ENCODE assay signal across 20 cellular contexts in genomic region chr1:150777544-150777943, GRCh38. TPM values are rescaled to one million over a fixed set of nuclear protein-coding genes. Genes with fewer than 3 reads are reported as not detected.
"Had no signal": no experiment of that assay in that cellular context is flagged by ENCODE, and none has a peak within 500 bp of the region (broad histone marks: within the 10 kb centered on the region; RNA-seq: fewer than 3 reads in every experiment).

No MANE protein-coding gene starts in this region.

- H3K4me3 ChIP-seq: cardiac muscle cell, heart left ventricle, lower lobe of right lung, right atrium auricular region, tibial nerve had no signal

- H3K36me3 Mint-ChIP-seq: activated naive CD4-positive, alpha-beta T cell treated with anti-CD3 and anti-CD28 coated beads, Interleukin-2, amount 10 ng/mL, durations not matched to agents 7 days and 5 days; stimulated activated naive B cell treated with anti-CD40 and anti-IgM and Interleukin-4, amounts not matched to agents 10 μg/mL and 1 μg/mL and 100 μg/mL, for 72 hours had no signal

- H3K4me3 Mint-ChIP-seq: activated naive CD4-positive, alpha-beta T cell treated with anti-CD3 and anti-CD28 coated beads, Interleukin-2, amount 10 ng/mL, durations not matched to agents 7 days and 5 days; endodermal cell; nephron; stimulated activated naive B cell treated with anti-CD40 and anti-IgM and Interleukin-4, amounts not matched to agents 10 μg/mL and 1 μg/mL and 100 μg/mL, for 72 hours had no signal

- ATAC-seq: activated CD4-positive, CD25-positive, alpha-beta regulatory T cell treated with anti-CD3 and anti-CD28 coated beads, Interleukin-2, amount 50 U/mL, for 24 hours; heart left ventricle; left cardiac atrium; stimulated activated naive B cell treated with anti-CD40 and anti-IgM and Interleukin-4, amounts not matched to agents 10 μg/mL and 1 μg/mL and 100 μg/mL, for 72 hours had no signal

- H3K4me1 Mint-ChIP-seq: endodermal cell; nephron; stimulated activated naive B cell treated with anti-CD40 and anti-IgM and Interleukin-4, amounts not matched to agents 10 μg/mL and 1 μg/mL and 100 μg/mL, for 72 hours had no signal

- H3K9me3 Mint-ChIP-seq: activated naive CD4-positive, alpha-beta T cell treated with anti-CD3 and anti-CD28 coated beads, Interleukin-2, amount 10 ng/mL, durations not matched to agents 7 days and 5 days; stimulated activated naive B cell treated with anti-CD40 and anti-IgM and Interleukin-4, amounts not matched to agents 10 μg/mL and 1 μg/mL and 100 μg/mL, for 72 hours had no signal

- H3K27me3 Mint-ChIP-seq: progenitor cell of endocrine pancreas; stimulated activated naive B cell treated with anti-CD40 and anti-IgM and Interleukin-4, amounts not matched to agents 10 μg/mL and 1 μg/mL and 100 μg/mL, for 72 hours had no signal

- H3K27ac Mint-ChIP-seq: endodermal cell; nephron; progenitor cell of endocrine pancreas; stimulated activated naive B cell treated with anti-CD40 and anti-IgM and Interleukin-4, amounts not matched to agents 10 μg/mL and 1 μg/mL and 100 μg/mL, for 72 hours had no signal

- DNase-seq: activated naive CD4-positive, alpha-beta T cell treated with anti-CD3 and anti-CD28 coated beads, Interleukin-2, amount 10 ng/mL, durations not matched to agents 7 days and 5 days; activated T-cell treated with anti-CD3 and anti-CD28 coated beads for 4 hours; endodermal cell; heart left ventricle; left cardiac atrium; lower lobe of right lung; stimulated activated CD4-positive, alpha-beta T cell treated with anti-CD3 and anti-CD28 coated beads, Interleukin-15, amount 100 ng/mL, for 24 hours; stimulated activated CD4-positive, alpha-beta T cell treated with anti-CD3 and anti-CD28 coated beads, Interleukin-4, amount 100 ng/mL, for 1 hour; stimulated activated naive B cell treated with anti-CD40 and anti-IgM and Interleukin-4, amounts not matched to agents 10 μg/mL and 1 μg/mL and 100 μg/mL, for 72 hours; substantia nigra had no signal

RNA-seq across cellular contexts. Expression of gene CTSS, which starts 12.0 kb away (rescaled TPM):
- total RNA-seq: endodermal cell had no signal

RNA-seq across cellular contexts. Expression of gene HORMAD1, which starts 56.8 kb away (rescaled TPM):
- total RNA-seq: astrocyte, cardiac muscle cell, dermis microvascular lymphatic vessel endothelial cell, endodermal cell, epithelial cell of proximal tubule, progenitor cell of endocrine pancreas, skeletal muscle tissue had no signal
